Comparison of ENCODE assay signal across 16 cellular contexts in the genomic region with DNA sequence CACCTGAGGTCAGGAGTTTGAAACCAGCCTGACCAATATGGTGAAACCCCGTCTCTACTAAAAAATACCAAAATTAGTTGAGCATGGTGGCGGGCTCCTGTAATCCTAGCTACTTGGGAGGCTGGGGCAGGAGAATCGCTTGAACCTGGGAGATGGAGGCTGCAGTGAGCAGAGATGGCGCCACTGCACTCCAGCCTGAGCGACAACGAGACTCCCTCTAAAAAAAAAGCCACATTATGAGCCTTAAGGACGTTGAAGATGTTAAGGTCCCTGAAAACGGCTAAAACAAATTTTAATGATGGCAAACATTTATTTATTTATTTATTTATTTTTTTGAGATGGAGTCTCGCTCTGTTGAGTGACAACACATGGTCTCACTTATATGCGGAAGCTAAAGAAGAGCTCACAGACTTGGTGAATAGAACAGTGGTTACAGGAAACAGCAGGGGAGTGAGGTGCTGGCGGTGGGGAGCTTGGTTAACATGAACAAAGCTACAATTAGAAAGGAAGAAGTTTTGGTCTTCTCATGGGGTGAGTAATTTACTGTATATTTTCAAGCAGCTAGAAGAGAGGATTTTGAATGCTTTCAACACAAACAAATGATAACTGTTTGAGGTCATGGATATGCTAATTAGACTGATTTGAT. TPM values are rescaled to one million over a fixed set of nuclear protein-coding genes. Genes with fewer than 3 reads are reported as not detected.
DNase-seq lines count a peak whose midpoint lies in the region; ATAC-seq lines count a peak whose summit lies in the region.
"Had no signal": no experiment of that assay in that cellular context is flagged by ENCODE, and none has a peak within 500 bp of the region (broad histone marks: within the 10 kb centered on the region; RNA-seq: fewer than 3 reads in every experiment).

No MANE protein-coding gene starts in this region.

- peak; percentile 99 for ATAC-seq in stimulated activated naive CD8-positive, alpha-beta T cell treated with anti-CD3 and anti-CD28 coated beads, Interleukin-15, amount 100 ng/mL, for 72 hours
- ATAC-seq: left lung had no signal

- no peaks in the 10 kb centered on the region for H3K9me3 Mint-ChIP-seq in activated T-cell treated with anti-CD3 and anti-CD28 coated beads, Interleukin-2, amount 50 U/mL, for 24 hours
- no peaks in the 10 kb centered on the region for H3K9me3 Mint-ChIP-seq in immature natural killer cell
- H3K9me3 Mint-ChIP-seq in stimulated activated naive CD8-positive, alpha-beta T cell treated with anti-CD3 and anti-CD28 coated beads, Interleukin-15, amount 100 ng/mL, for 72 hours, result no peaks in the 10 kb centered on the region
- H3K9me3 Mint-ChIP-seq: HFFc6 had no signal

- no peaks in the 10 kb centered on the region for H3K36me3 Mint-ChIP-seq in activated T-cell treated with anti-CD3 and anti-CD28 coated beads, Interleukin-2, amount 50 U/mL, for 24 hours (ENCODE audit: low read depth)
- peaks cover 4 to 6% (median 5%) of the 10 kb centered on the region in 3 donors for H3K36me3 Mint-ChIP-seq in immature natural killer cell

- no peak for DNase-seq in activated T-cell treated with anti-CD3 and anti-CD28 coated beads, Interleukin-2, amount 50 U/mL, for 24 hours
- no peak for DNase-seq in activated T-cell treated with anti-CD3 and anti-CD28 coated beads, Interleukin-2, amount 50 U/mL, for 1 hour
- DNase-seq in activated CD8-positive, alpha-beta memory T cell treated with anti-CD3 and anti-CD28 coated beads, Interleukin-2, amount 50 U/mL, for 1 hour (ENCODE audit: extremely low read depth), result peak; percentile 16
- DNase-seq in immature natural killer cell (peak; percentile 65 to 79 (median 74)), NCI-H128 (lab: John Stamatoyannopoulos, UW; ENCODE audit: unreplicated experiment) (no peak), SHP77 treated with DMSO at 0.1 percent for 48 hours (lab: John Stamatoyannopoulos, UW) (no peak), C1 segment of cervical spinal cord (lab: John Stamatoyannopoulos, UW) (no peak)
- DNase-seq in stimulated activated naive CD8-positive, alpha-beta T cell treated with anti-CD3 and anti-CD28 coated beads, Interleukin-15, amount 100 ng/mL, for 72 hours, result peak; percentile 24 to 47
- DNase-seq: caudate nucleus, GF-D8, HFFc6, KG1, left lung, NCI-H1694, NCI-H510A, PC-9 had no signal

- H3K4me3 Mint-ChIP-seq in activated T-cell treated with anti-CD3 and anti-CD28 coated beads, Interleukin-2, amount 50 U/mL, for 24 hours, result peak overlapping the region; percentile 2
- peak overlapping the region; percentile 57 to 77 (median 73) for H3K4me3 Mint-ChIP-seq in immature natural killer cell
- peak overlapping the region; percentile 36 to 43 for H3K4me3 Mint-ChIP-seq in stimulated activated naive CD8-positive, alpha-beta T cell treated with anti-CD3 and anti-CD28 coated beads, Interleukin-15, amount 100 ng/mL, for 72 hours
- H3K4me3 Mint-ChIP-seq: HFFc6 had no signal

- H3K27ac Mint-ChIP-seq in activated T-cell treated with anti-CD3 and anti-CD28 coated beads, Interleukin-2, amount 50 U/mL, for 24 hours, result peak overlapping the region; percentile 31
- peak overlapping the region; percentile 47 to 88 (median 74) for H3K27ac Mint-ChIP-seq in immature natural killer cell
- H3K27ac Mint-ChIP-seq in stimulated activated naive CD8-positive, alpha-beta T cell treated with anti-CD3 and anti-CD28 coated beads, Interleukin-15, amount 100 ng/mL, for 72 hours, result peak overlapping the region in 1 of 2 donors; percentile 10
- H3K27ac Mint-ChIP-seq: HFFc6 had no signal

- no peaks in the 10 kb centered on the region for H3K27me3 Mint-ChIP-seq in activated T-cell treated with anti-CD3 and anti-CD28 coated beads, Interleukin-2, amount 50 U/mL, for 24 hours
- H3K27me3 Mint-ChIP-seq in immature natural killer cell (ENCODE audit: low read depth in 3 of 3), result peaks cover 0 to 4% (median 0%) of the 10 kb centered on the region in 3 donors
- H3K27me3 Mint-ChIP-seq in stimulated activated naive CD8-positive, alpha-beta T cell treated with anti-CD3 and anti-CD28 coated beads, Interleukin-15, amount 100 ng/mL, for 72 hours, result no peaks in the 10 kb centered on the region

- peaks cover 24% of the 10 kb centered on the region for H3K4me1 Mint-ChIP-seq in activated T-cell treated with anti-CD3 and anti-CD28 coated beads, Interleukin-2, amount 50 U/mL, for 24 hours (ENCODE audit: low read depth)
- H3K4me1 Mint-ChIP-seq in immature natural killer cell, result peaks cover 44 to 64% of the 10 kb centered on the region in 2 donors
- H3K4me1 Mint-ChIP-seq in stimulated activated naive CD8-positive, alpha-beta T cell treated with anti-CD3 and anti-CD28 coated beads, Interleukin-15, amount 100 ng/mL, for 72 hours, result peaks cover 32% of the 10 kb centered on the region

RNA-seq across cellular contexts. Expression of gene TCP10L, which starts 47.1 kb away (rescaled TPM):
- polyA plus RNA-seq in immature natural killer cell, result under 1 TPM in 2 of 3 donors, not detected in 1; 0.31 to 0.75 TPM

Comparison
In these comparisons a context has a peak if more than half of its experiments do, and no peak if none do; other contexts are left out.
1. DNase-seq: peak in activated CD8-positive, alpha-beta memory T cell treated with anti-CD3 and anti-CD28 coated beads, Interleukin-2, amount 50 U/mL, for 1 hour (single experiment), immature natural killer cell (3 of 3) and stimulated activated naive CD8-positive, alpha-beta T cell treated with anti-CD3 and anti-CD28 coated beads, Interleukin-15, amount 100 ng/mL, for 72 hours (2 of 2); none in activated T-cell treated with anti-CD3 and anti-CD28 coated beads, Interleukin-2, amount 50 U/mL, for 24 hours (single experiment), activated T-cell treated with anti-CD3 and anti-CD28 coated beads, Interleukin-2, amount 50 U/mL, for 1 hour (single experiment), NCI-H128 (single experiment), SHP77 treated with DMSO at 0.1 percent for 48 hours (single experiment) and C1 segment of cervical spinal cord (0 of 14).
2. H3K4me3 Mint-ChIP-seq: peak in every context shown above with its lines; median percentile 73 in immature natural killer cell; 40 in stimulated activated naive CD8-positive, alpha-beta T cell treated with anti-CD3 and anti-CD28 coated beads, Interleukin-15, amount 100 ng/mL, for 72 hours; 2 in activated T-cell treated with anti-CD3 and anti-CD28 coated beads, Interleukin-2, amount 50 U/mL, for 24 hours.